ENCODE assay signal across 8 cellular contexts in the genomic region with DNA sequence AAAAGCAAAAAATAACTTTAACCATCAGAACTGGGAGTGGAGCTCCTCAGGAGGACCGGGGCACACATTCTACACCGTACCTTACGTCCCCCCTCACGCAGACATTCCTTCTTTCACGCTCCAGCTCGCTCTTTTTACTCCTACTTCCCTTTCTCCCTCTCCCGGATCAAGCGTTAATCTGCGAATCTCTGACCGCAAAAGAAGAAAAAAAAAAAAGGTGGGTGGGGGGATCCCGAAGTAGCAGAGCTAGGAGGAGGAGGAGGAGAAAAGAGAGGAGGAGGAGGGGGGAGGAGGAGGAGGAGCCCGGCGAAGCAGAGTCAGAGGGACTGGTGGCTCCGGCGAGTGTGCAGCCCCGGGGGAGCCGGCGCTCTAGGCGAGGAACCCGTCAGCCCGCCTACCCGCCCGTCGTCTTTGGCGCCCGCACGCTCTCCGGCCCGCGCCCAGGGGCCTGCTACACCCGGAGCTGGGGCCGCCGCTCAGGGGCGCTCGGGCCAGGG. TPM values are rescaled to one million over a fixed set of nuclear protein-coding genes. Genes with fewer than 3 reads are reported as not detected.
DNase-seq lines count a peak whose midpoint lies in the region; ATAC-seq and TF ChIP-seq lines count a peak whose summit lies in the region.

A gene (plus strand): TSS at position 320 of the 497 bp plus-strand sequence.

- no peak for ATAC-seq in CD4-positive, CD25-positive, alpha-beta regulatory T cell (ENCODE audit: low read depth in 2 of 2)
- ATAC-seq in left lung, result peak; percentile 32
- peak; percentile 81 for ATAC-seq in stimulated activated effector memory CD8-positive, alpha-beta T cell treated with anti-CD3 and anti-CD28 coated beads, Interleukin-12 subunit alpha, Interleukin-12 subunit beta, amount 100 ng/mL, for 72 hours
- ATAC-seq in HG02588 (IDR thresholded peaks at IDR 0.05; ENCODE audit: unreplicated experiment), result no peak
- ATAC-seq in GM19397 (IDR thresholded peaks at IDR 0.05; ENCODE audit: unreplicated experiment), result no peak

- peak within 1 kb of the TSS; percentile 32 for H3K4me3 ChIP-seq in CD4-positive, CD25-positive, alpha-beta regulatory T cell (ENCODE audit: low read depth, low read length)
- H3K4me3 ChIP-seq in brain microvascular endothelial cell (ENCODE audit: low read depth, low read length) (peak within 1 kb of the TSS; percentile 53), left lung (peak within 1 kb of the TSS; percentile 25 to 33)

- intact Hi-C loops in left lung (cut with DNase I), result no loop called here

- no peak for DNase-seq in CD4-positive, CD25-positive, alpha-beta regulatory T cell
- peak; percentile 4 for DNase-seq in NCI-H1436 (lab: John Stamatoyannopoulos, UW)
- no peak for DNase-seq in brain microvascular endothelial cell
- no peak for DNase-seq in left lung
- DNase-seq in stimulated activated effector memory CD8-positive, alpha-beta T cell treated with anti-CD3 and anti-CD28 coated beads, Interleukin-12 subunit alpha, Interleukin-12 subunit beta, amount 100 ng/mL, for 72 hours (ENCODE audit: low spot score in 2 of 2), result peak; percentile 2 to 48
- no peak for DNase-seq in cerebellar nuclear complex (lab: John Stamatoyannopoulos, UW)

- in situ Hi-C loops in brain microvascular endothelial cell (cut with HindIII; ENCODE audit: low pct_ligation_motif_present, low sequenced_read_pairs), result no loop called here

- H3K27ac Mint-ChIP-seq in CD4-positive, CD25-positive, alpha-beta regulatory T cell, result peak within 1 kb of the TSS in 1 of 3 donors; percentile 63
- no peak within 1 kb of the TSS for H3K27ac Mint-ChIP-seq in stimulated activated effector memory CD8-positive, alpha-beta T cell treated with anti-CD3 and anti-CD28 coated beads, Interleukin-12 subunit alpha, Interleukin-12 subunit beta, amount 100 ng/mL, for 72 hours

- no peak within 1 kb of the TSS for H3K27ac ChIP-seq in CD4-positive, CD25-positive, alpha-beta regulatory T cell (ENCODE audit: insufficient read depth, low read length, poor library complexity, severe bottlenecking)
- H3K27ac ChIP-seq in brain microvascular endothelial cell (no peak within 1 kb of the TSS), left lung (peak within 1 kb of the TSS in 1 of 2 donors; percentile 44)

- no peaks in the 10 kb centered on the region for H3K36me3 Mint-ChIP-seq in CD4-positive, CD25-positive, alpha-beta regulatory T cell
- no peaks in the 10 kb centered on the region for H3K36me3 Mint-ChIP-seq in stimulated activated effector memory CD8-positive, alpha-beta T cell treated with anti-CD3 and anti-CD28 coated beads, Interleukin-12 subunit alpha, Interleukin-12 subunit beta, amount 100 ng/mL, for 72 hours

- peaks cover 0 to 2% (median 0%) of the 10 kb centered on the region in 7 donors for H3K9me3 Mint-ChIP-seq in CD4-positive, CD25-positive, alpha-beta regulatory T cell
- no peaks in the 10 kb centered on the region for H3K9me3 Mint-ChIP-seq in stimulated activated effector memory CD8-positive, alpha-beta T cell treated with anti-CD3 and anti-CD28 coated beads, Interleukin-12 subunit alpha, Interleukin-12 subunit beta, amount 100 ng/mL, for 72 hours

- peaks cover 3% of the 10 kb centered on the region for H3K27me3 ChIP-seq in CD4-positive, CD25-positive, alpha-beta regulatory T cell (ENCODE audit: control insufficient read depth, insufficient read depth, low read length)
- H3K27me3 ChIP-seq in brain microvascular endothelial cell (replicated peaks), result no peaks in the 10 kb centered on the region
- peaks cover 38 to 51% of the 10 kb centered on the region in 2 donors for H3K27me3 ChIP-seq in left lung

- peaks cover 24% of the 10 kb centered on the region for H3K27me3 Mint-ChIP-seq in CD4-positive, CD25-positive, alpha-beta regulatory T cell

- H3K4me3 Mint-ChIP-seq in CD4-positive, CD25-positive, alpha-beta regulatory T cell, result peak within 1 kb of the TSS in 3 of 4 donors; percentile 38 to 73 (median 62)
- peak within 1 kb of the TSS; percentile 66 for H3K4me3 Mint-ChIP-seq in stimulated activated effector memory CD8-positive, alpha-beta T cell treated with anti-CD3 and anti-CD28 coated beads, Interleukin-12 subunit alpha, Interleukin-12 subunit beta, amount 100 ng/mL, for 72 hours

- H3K4me1 ChIP-seq in CD4-positive, CD25-positive, alpha-beta regulatory T cell (ENCODE audit: control insufficient read depth, insufficient read depth, low read length, poor library complexity, severe bottlenecking), result peaks cover 10% of the 10 kb centered on the region
- no peaks in the 10 kb centered on the region for H3K4me1 ChIP-seq in left lung

- H3K9me3 ChIP-seq in CD4-positive, CD25-positive, alpha-beta regulatory T cell (ENCODE audit: control insufficient read depth in 2 of 2, low read length in 2 of 2), result no peaks in the 10 kb centered on the region
- no peaks in the 10 kb centered on the region for H3K9me3 ChIP-seq in left lung

- H3K4me1 Mint-ChIP-seq in CD4-positive, CD25-positive, alpha-beta regulatory T cell, result peaks cover 0 to 5% (median 0%) of the 10 kb centered on the region in 4 donors
- no peaks in the 10 kb centered on the region for H3K4me1 Mint-ChIP-seq in stimulated activated effector memory CD8-positive, alpha-beta T cell treated with anti-CD3 and anti-CD28 coated beads, Interleukin-12 subunit alpha, Interleukin-12 subunit beta, amount 100 ng/mL, for 72 hours

- TF ChIP-seq CTCF in brain microvascular endothelial cell (IDR thresholded peaks at IDR 0.05; ENCODE audit: low read depth, low read length, missing control alignments) (no peak), left lung (IDR thresholded peaks at IDR 0.05) (no peak)

- no peaks in the 10 kb centered on the region for H3K36me3 ChIP-seq in CD4-positive, CD25-positive, alpha-beta regulatory T cell (ENCODE audit: control insufficient read depth, insufficient read depth, low read length)
- H3K36me3 ChIP-seq in brain microvascular endothelial cell (replicated peaks) (no peaks in the 10 kb centered on the region), left lung (no peaks in the 10 kb centered on the region)

RNA-seq across cellular contexts. Expression of the gene that starts here (rescaled TPM):
- 6.7 TPM for total RNA-seq in CD4-positive, CD25-positive, alpha-beta regulatory T cell
- polyA plus RNA-seq in CD4-positive, CD25-positive, alpha-beta regulatory T cell, result 1 to 10 TPM; 1.5 to 5.9 (median 2.1) TPM
- 10 to 100 TPM in 1 of 2 donors, 1 to 10 TPM in 1; 9.2 to 15.3 TPM for total RNA-seq in left lung

Comparison
In these comparisons a context has a peak if more than half of its experiments do, and no peak if none do; other contexts are left out.
1. ATAC-seq: peak in left lung (single experiment) and stimulated activated effector memory CD8-positive, alpha-beta T cell treated with anti-CD3 and anti-CD28 coated beads, Interleukin-12 subunit alpha, Interleukin-12 subunit beta, amount 100 ng/mL, for 72 hours (single experiment); none in CD4-positive, CD25-positive, alpha-beta regulatory T cell (0 of 2), HG02588 (single experiment) and GM19397 (single experiment).
2. DNase-seq: peak in NCI-H1436 (single experiment) and stimulated activated effector memory CD8-positive, alpha-beta T cell treated with anti-CD3 and anti-CD28 coated beads, Interleukin-12 subunit alpha, Interleukin-12 subunit beta, amount 100 ng/mL, for 72 hours (2 of 2); none in CD4-positive, CD25-positive, alpha-beta regulatory T cell (0 of 3), brain microvascular endothelial cell (single experiment), left lung (0 of 2) and cerebellar nuclear complex (0 of 2).
3. Peak in every context shown above with its lines, with median percentiles within 50 percentile points of each other: H3K4me3 ChIP-seq.